In the genomic region with DNA sequence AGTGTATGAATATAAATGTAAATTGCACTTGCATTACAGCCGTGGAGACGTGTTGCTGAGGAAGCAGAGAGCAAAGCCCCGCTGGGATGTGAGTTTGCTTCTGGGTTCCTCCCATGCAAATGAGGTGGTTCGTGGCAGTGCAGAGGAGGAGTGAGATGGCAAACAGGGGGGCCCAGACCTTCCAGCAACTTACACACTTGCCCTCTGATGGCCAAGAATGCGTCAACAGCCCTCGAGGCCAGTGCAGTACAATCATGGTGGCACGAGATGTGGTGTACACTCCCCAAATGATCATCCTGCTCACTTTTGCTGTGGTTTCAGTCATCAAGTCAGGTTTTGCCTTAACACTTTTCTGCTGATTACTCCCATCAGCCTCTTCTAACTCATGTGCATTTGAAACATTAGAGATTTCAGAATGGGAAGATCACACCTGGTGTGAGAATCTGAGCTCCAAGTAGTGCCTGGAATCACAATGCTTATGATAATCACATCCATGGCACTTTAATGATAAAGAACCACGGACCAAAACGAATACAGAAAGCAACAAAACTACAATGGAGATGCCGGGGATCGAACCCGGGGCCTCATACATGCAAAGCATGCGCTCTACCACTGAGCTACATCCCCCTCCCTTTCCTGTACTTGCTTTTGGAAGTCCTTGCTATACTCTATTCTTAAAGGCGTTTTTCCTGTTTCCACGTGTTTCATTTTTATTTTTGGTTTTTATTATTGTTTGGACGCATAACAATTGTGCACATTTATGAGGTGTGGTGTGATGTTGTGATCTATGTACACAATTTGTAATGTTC, we compare ENCODE assay signal across 8 cellular contexts. TPM values are rescaled to one million over a fixed set of nuclear protein-coding genes. Genes with fewer than 3 reads are reported as not detected.
DNase-seq lines count a peak whose midpoint lies in the region; ATAC-seq and TF ChIP-seq lines count a peak whose summit lies in the region.

No MANE protein-coding gene starts in this region.

- H3K9me3 ChIP-seq in mucosa of stomach (ENCODE audit: control insufficient read depth, low read length) = no peaks in the 10 kb centered on the region

- peak overlapping the region; percentile 22 for H3K9ac ChIP-seq in mucosa of stomach (ENCODE audit: low read length)

- ATAC-seq in HG03342 (IDR thresholded peaks at IDR 0.05; ENCODE audit: unreplicated experiment) = peak; percentile 33

- H3K4me3 ChIP-seq in mucosa of stomach (ENCODE audit: low read length) = no peak overlapping the region

- peaks cover 44% of the 10 kb centered on the region for H3K4me1 ChIP-seq in mucosa of stomach (ENCODE audit: control insufficient read depth, insufficient read depth, low read length)

- peak; percentile 83 for TF ChIP-seq POLR2A in GM19099 (IDR thresholded peaks at IDR 0.05; ENCODE audit: extremely low read depth, insufficient read length, low read depth)

- no peaks in the 10 kb centered on the region for H3K27me3 ChIP-seq in mucosa of stomach (ENCODE audit: control insufficient read depth, insufficient read depth, low read length)

- H3K27ac ChIP-seq in substantia nigra (ENCODE audit: low read depth, low read length, poor library complexity, severe bottlenecking) = peak overlapping the region; percentile 83

- H3K36me3 ChIP-seq in mucosa of stomach (ENCODE audit: control insufficient read depth, insufficient read depth, low read length) = no peaks in the 10 kb centered on the region

- DNase-seq in A172 (ENCODE audit: low spot score) = peak; percentile 64
- DNase-seq in activated CD4-positive, alpha-beta T cell treated with anti-CD3 and anti-CD28 coated beads for 1 hour = peak; percentile 46
- DNase-seq in ecto neural progenitor cell (ENCODE audit: low spot score) = peak; percentile 82
- DNase-seq in substantia nigra (lab: John Stamatoyannopoulos, UW) = no peak
- no peak for DNase-seq in NOMO-1 treated with dmso at 0.1 percent for 144 hours (lab: John Stamatoyannopoulos, UW; ENCODE audit: unreplicated experiment)

RNA-seq across cellular contexts. Expression of a gene that starts 7.0 kb away (rescaled TPM):
- 1,288 and 1,521 TPM in 2 replicates for total RNA-seq in A172 (2014; rRNA removed; shearing (Covaris generic))

RNA-seq across cellular contexts. Expression of a gene that starts 57.7 kb away (rescaled TPM):
- 16.4 and 27.3 TPM in 2 replicates for total RNA-seq in A172 (2014; rRNA removed; shearing (Covaris generic))

Comparison
In these comparisons a context has a peak if more than half of its experiments do, and no peak if none do; other contexts are left out.
1. DNase-seq: peak in A172 (single experiment), activated CD4-positive, alpha-beta T cell treated with anti-CD3 and anti-CD28 coated beads for 1 hour (single experiment) and ecto neural progenitor cell (single experiment); none in substantia nigra (0 of 49) and NOMO-1 treated with dmso at 0.1 percent for 144 hours (single experiment).